ENCODE assay signal across 29 cellular contexts in genomic region chr7:156702399-156702798, GRCh38.
"Had no signal": no experiment of that assay in that cellular context is flagged by ENCODE, and none has a peak within 500 bp of the region (broad histone marks: within the 10 kb centered on the region; RNA-seq: fewer than 3 reads in every experiment).

No MANE protein-coding gene starts in this region.

- H3K4me1 ChIP-seq: pancreas, prostate gland, testis, tibial artery, transverse colon, upper lobe of right lung, uterus had no signal

- H3K4me3 ChIP-seq: pancreas, prostate gland, skin epidermis, smooth muscle cell, spleen, suprapubic skin, testis, tibial artery, transverse colon, upper lobe of right lung, uterus had no signal

- FAIRE-seq: pancreas had no signal

- H3K36me3 ChIP-seq: neutrophil, pancreas, prostate gland, transverse colon, upper lobe of right lung, uterus had no signal

- H3K4me2 ChIP-seq: smooth muscle cell had no signal

- ATAC-seq: naive thymus-derived CD8-positive, alpha-beta T cell; natural killer cell treated with Interleukin-12 subunit alpha and Interleukin-12 subunit beta and Interleukin-15 and Interleukin-18, amount 100 ng/mL, for 72 hours; pancreas; sciatic nerve; stimulated activated memory B cell treated with anti-CD40 and anti-IgM and Interleukin-4, amounts not matched to agents 10 μg/mL and 1 μg/mL and 100 μg/mL, for 72 hours; stimulated activated naive CD8-positive, alpha-beta T cell treated with anti-CD3 and anti-CD28 coated beads, Interleukin-15, amount 100 ng/mL, for 72 hours; stimulated activated naive CD8-positive, alpha-beta T cell treated with anti-CD3 and anti-CD28 coated beads, Interleukin-15, Interleukin-2, amounts not matched to agents 100 U/mL and 50 U/mL, for 24 hours; upper lobe of right lung had no signal

- H3K27me3 Mint-ChIP-seq: naive thymus-derived CD8-positive, alpha-beta T cell; natural killer cell treated with Interleukin-12 subunit alpha and Interleukin-12 subunit beta and Interleukin-15 and Interleukin-18, amount 100 ng/mL, for 72 hours; stimulated activated memory B cell treated with anti-CD40 and anti-IgM and Interleukin-4, amounts not matched to agents 10 μg/mL and 1 μg/mL and 100 μg/mL, for 72 hours; stimulated activated naive CD8-positive, alpha-beta T cell treated with anti-CD3 and anti-CD28 coated beads, Interleukin-15, amount 100 ng/mL, for 72 hours; type B pancreatic cell had no signal

- H3K4me3 Mint-ChIP-seq: naive thymus-derived CD8-positive, alpha-beta T cell; natural killer cell treated with Interleukin-12 subunit alpha and Interleukin-12 subunit beta and Interleukin-15 and Interleukin-18, amount 100 ng/mL, for 72 hours; nephron progenitor cell; neural crest cell; stimulated activated memory B cell treated with anti-CD40 and anti-IgM and Interleukin-4, amounts not matched to agents 10 μg/mL and 1 μg/mL and 100 μg/mL, for 72 hours; stimulated activated naive CD8-positive, alpha-beta T cell treated with anti-CD3 and anti-CD28 coated beads, Interleukin-15, amount 100 ng/mL, for 72 hours; type B pancreatic cell had no signal

- H3K4me1 Mint-ChIP-seq: nephron progenitor cell had no signal

- H3K9me3 ChIP-seq: neutrophil, pancreas, prostate gland, testis, upper lobe of right lung had no signal

- H3K27me3 ChIP-seq: neutrophil, pancreas, spleen, suprapubic skin, testis, tibial artery, transverse colon, upper lobe of right lung, uterus had no signal

- DNase-seq: naive thymus-derived CD8-positive, alpha-beta T cell; nephron progenitor cell; pancreas; right cardiac atrium; spleen; stimulated activated CD4-positive, alpha-beta T cell treated with anti-CD3 and anti-CD28 coated beads, Interleukin-12 subunit alpha, Interleukin-12 subunit beta, amount 100 ng/mL, for 4 hours; stimulated activated CD4-positive, alpha-beta T cell treated with anti-CD3 and anti-CD28 coated beads, Interleukin-1b, Interleukin-23, amount 100 ng/mL, for 48 hours; stimulated activated CD4-positive, alpha-beta T cell treated with anti-CD3 and anti-CD28 coated beads, Interleukin-4, amount 100 ng/mL, for 1 hour; stimulated activated CD4-positive, alpha-beta T cell treated with anti-CD3 and anti-CD28 coated beads, Interleukin-4, amount 100 ng/mL, for 4 hours; stimulated activated CD8-positive, alpha-beta memory T cell treated with anti-CD3 and anti-CD28 coated beads, Interleukin-4, amount 100 ng/mL, for 48 hours; stimulated activated naive CD4-positive, alpha-beta T cell; stimulated activated naive CD8-positive, alpha-beta T cell treated with anti-CD3 and anti-CD28 coated beads, Interleukin-15, amount 100 ng/mL, for 72 hours; stimulated activated naive CD8-positive, alpha-beta T cell treated with anti-CD3 and anti-CD28 coated beads, Interleukin-15, Interleukin-2, amounts not matched to agents 100 U/mL and 50 U/mL, for 24 hours; substantia nigra; testis; tibial artery; transverse colon; upper lobe of right lung; uterus had no signal

- H3K27ac ChIP-seq: neutrophil, pancreas, prostate gland, skin epidermis, spleen, suprapubic skin, testis, tibial artery, transverse colon, upper lobe of right lung, uterus had no signal

- H3K27ac Mint-ChIP-seq: naive thymus-derived CD8-positive, alpha-beta T cell; natural killer cell treated with Interleukin-12 subunit alpha and Interleukin-12 subunit beta and Interleukin-15 and Interleukin-18, amount 100 ng/mL, for 72 hours; nephron progenitor cell; stimulated activated memory B cell treated with anti-CD40 and anti-IgM and Interleukin-4, amounts not matched to agents 10 μg/mL and 1 μg/mL and 100 μg/mL, for 72 hours; stimulated activated naive CD8-positive, alpha-beta T cell treated with anti-CD3 and anti-CD28 coated beads, Interleukin-15, amount 100 ng/mL, for 72 hours; type B pancreatic cell had no signal
